ENCODE assay signal across 22 cellular contexts in genomic region chr10:129915526-129916378, GRCh38. TPM values are rescaled to one million over a fixed set of nuclear protein-coding genes. Genes with fewer than 3 reads are reported as not detected.
A peak's percentile ranks its signal among the peaks of the same experiment; 100 is the strongest.
DNase-seq lines count a peak whose midpoint lies in the region; ATAC-seq and TF ChIP-seq lines count a peak whose summit lies in the region.
"Had no signal": no experiment of that assay in that cellular context is flagged by ENCODE, and none has a peak within 500 bp of the region (broad histone marks: within the 10 kb centered on the region; RNA-seq: fewer than 3 reads in every experiment).

No MANE protein-coding gene starts in this region.

- TF ChIP-seq POLR2A in spleen (IDR thresholded peaks at IDR 0.05), result no peak

- no peak for ATAC-seq in HG03159 (IDR thresholded peaks at IDR 0.05; ENCODE audit: unreplicated experiment)

- peak; percentile 9 for DNase-seq in Ammon's horn (ENCODE audit: low spot score)
- peak; percentile 2 for DNase-seq in NCI-H1694 (lab: John Stamatoyannopoulos, UW)
- peak; percentile 83 for DNase-seq in mesenteric fat pad (ENCODE audit: low spot score)
- DNase-seq in spleen, result peak; percentile 67
- DNase-seq in foreskin melanocyte, result no peak
- no peak for DNase-seq in H4 (ENCODE audit: low spot score)
- DNase-seq: ACHN; Caco-2; CD4-positive, alpha-beta memory T cell; DMS 273 treated with DMSO at 0.1 percent for 48 hours; DMS79 treated with DMSO at 0.1 percent for 48 hours; NCI-H1105; NCI-H146; NCI-H2081; NCI-H2171; NCI-H524 treated with DMSO at 0.1 percent for 48 hours; NCI-H82 had no signal

- 84 to 87% (median 87%) methylated on average over 23 to 27 of the region's 27 CpGs for WGBS in spleen, 5 donors

- no peaks in the 10 kb centered on the region for H3K36me3 ChIP-seq in spleen
- H3K36me3 ChIP-seq: BLaER1 treated with 17β-estradiol and CSF1 and Interleukin-3, amounts not matched to agents 10 nM and 100 nM; HAP-1; Peyer's patch had no signal

- H3K9me3 ChIP-seq in spleen, result no peaks in the 10 kb centered on the region
- H3K9me3 ChIP-seq: BLaER1 treated with 17β-estradiol and CSF1 and Interleukin-3, amounts not matched to agents 10 nM and 100 nM; Caco-2; HAP-1; Peyer's patch had no signal

- no peak overlapping the region for H3K4me3 ChIP-seq in spleen
- H3K4me3 ChIP-seq: BLaER1 treated with 17β-estradiol and CSF1 and Interleukin-3, amounts not matched to agents 10 nM and 100 nM; HAP-1; Peyer's patch had no signal

- no peak for TF ChIP-seq CTCF in spleen (IDR thresholded peaks at IDR 0.05 in 8 of 11, conservative IDR thresholded peaks at IDR 0.05 in 3 of 11)

- peaks cover 0 to 14% (median 0%) of the 10 kb centered on the region in 7 donors for H3K27me3 ChIP-seq in spleen (replicated peaks in 1 of 7)
- H3K27me3 ChIP-seq: BLaER1 treated with 17β-estradiol and CSF1 and Interleukin-3, amounts not matched to agents 10 nM and 100 nM; Peyer's patch had no signal

- no peaks in the 10 kb centered on the region for H3K4me1 ChIP-seq in spleen
- H3K4me1 ChIP-seq: Caco-2, Peyer's patch had no signal

- no peak overlapping the region for H3K27ac ChIP-seq in spleen
- H3K27ac ChIP-seq: BLaER1 treated with 17β-estradiol and CSF1 and Interleukin-3, amounts not matched to agents 10 nM and 100 nM; Peyer's patch had no signal

- intact Hi-C loops in spleen (cut with DNase I; ENCODE audit: low total_unique reads), result no loop called here

RNA-seq across cellular contexts. Expression of gene EBF3, which starts 48.3 kb away (rescaled TPM):
- total RNA-seq in mesenteric fat pad (28.6 TPM), spleen (under 1 TPM in 1 of 7 donors, not detected in 6; 0.20 TPM)
- polyA plus RNA-seq in spleen, result under 1 TPM; 0.02 to 0.19 (median 0.08) TPM
- 0.33 TPM in 2 replicates for total RNA-seq in H4 (2014; rRNA removed; shearing (Covaris generic))
- total RNA-seq: CD4-positive, alpha-beta memory T cell had no signal
- polyA plus RNA-seq: CD4-positive, alpha-beta memory T cell; IgD-negative memory B cell had no signal

Comparison
In these comparisons a context has a peak if more than half of its experiments do, and no peak if none do; other contexts are left out.
1. DNase-seq: peak in Ammon's horn (single experiment), NCI-H1694 (single experiment), mesenteric fat pad (single experiment) and spleen (single experiment); none in foreskin melanocyte (single experiment) and H4 (single experiment).
2. RNA of gene EBF3, which starts 48.3 kb away (total RNA-seq): 28.6 TPM in mesenteric fat pad (single experiment); 0.33 TPM in H4 and 0.20 TPM in spleen; every median in the first group is over 10 times any median in the second.